In the genomic region with DNA sequence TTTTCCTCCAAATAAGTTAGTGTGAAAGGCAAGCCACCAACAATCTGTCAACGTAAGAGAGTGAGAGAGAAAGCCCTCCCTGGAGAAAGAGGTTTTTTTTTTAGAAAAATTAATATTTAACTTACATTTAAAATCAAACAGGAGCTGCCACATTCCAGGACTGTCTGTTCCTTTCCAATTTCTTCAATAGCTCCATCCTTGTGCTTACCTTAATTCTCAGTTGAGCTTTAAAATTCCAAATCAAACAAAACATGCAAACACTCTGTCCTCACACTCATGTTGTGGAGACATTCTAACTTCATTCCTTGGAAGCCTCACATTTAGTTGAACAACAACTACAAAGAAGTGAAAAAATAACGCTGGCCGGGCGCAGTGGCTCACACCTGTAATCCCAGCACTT, we compare ENCODE assay signal across 21 cellular contexts. TPM values are rescaled to one million over a fixed set of nuclear protein-coding genes. Genes with fewer than 3 reads are reported as not detected.
"Had no signal": no experiment of that assay in that cellular context is flagged by ENCODE, and none has a peak within 500 bp of the region (broad histone marks: within the 10 kb centered on the region; RNA-seq: fewer than 3 reads in every experiment).

No MANE protein-coding gene starts in this region.

- H3K9me3 ChIP-seq: esophagus muscularis mucosa, heart left ventricle, spleen, thoracic aorta had no signal

- H3K27ac ChIP-seq: esophagus muscularis mucosa, foreskin keratinocyte, heart left ventricle, parathyroid adenoma, spleen, thoracic aorta had no signal

- H3K4me3 ChIP-seq: esophagus muscularis mucosa, heart left ventricle, spleen, thoracic aorta had no signal

- H3K27me3 ChIP-seq: esophagus muscularis mucosa, foreskin keratinocyte had no signal

- H3K4me1 ChIP-seq: parathyroid adenoma had no signal

- DNase-seq: activated CD4-positive, alpha-beta T cell treated with anti-CD3 and anti-CD28 coated beads for 48 hours; activated CD4-positive, alpha-beta T cell treated with anti-CD3 and anti-CD28 coated beads, Interleukin-2, amount 50 U/mL, for 48 hours; activated CD8-positive, alpha-beta memory T cell treated with anti-CD3 and anti-CD28 coated beads for 24 hours; activated effector memory CD4-positive, alpha-beta T cell treated with Interleukin-2 at 50 U/mL for 16 hours; activated naive CD4-positive, alpha-beta T cell treated with Interleukin-2 at 50 U/mL for 16 hours; anterior cingulate cortex; dermis blood vessel endothelial cell; effector CD4-positive, alpha-beta T cell; foreskin keratinocyte; heart left ventricle; midbrain; naive thymus-derived CD4-positive, alpha-beta T cell; nucleus accumbens; right cardiac atrium; spleen; stimulated activated naive CD4-positive, alpha-beta T cell treated with Interleukin-2 at 50 U/mL for 16 hours; trophoblast cell had no signal

- ATAC-seq: foreskin keratinocyte; heart left ventricle; naive thymus-derived CD4-positive, alpha-beta T cell; right cardiac atrium had no signal

- H3K36me3 ChIP-seq: esophagus muscularis mucosa, heart left ventricle, spleen, thoracic aorta had no signal

RNA-seq across cellular contexts. Expression of gene P3H2, which starts 5.0 kb away (rescaled TPM):
- total RNA-seq: T-helper 1 cell treated with Interleukin-12 subunit alpha and Interleukin-12 subunit beta and Interleukin-4 antibody, amounts not matched to agents 30 ng/mL and 1 ng/mL, for 36 hours had no signal
